8 cellular contexts compared by ENCODE assay signal in genomic region chrX:9873952-9874351, GRCh38.
DNase-seq lines count a peak whose midpoint lies in the region; ATAC-seq and TF ChIP-seq lines count a peak whose summit lies in the region.

No MANE protein-coding gene starts in this region.

- no peak overlapping the region for H3K27ac ChIP-seq in 22Rv1
- no peak overlapping the region for H3K27ac ChIP-seq in coronary artery

- H3K27me3 Mint-ChIP-seq in activated T-cell treated with anti-CD3 and anti-CD28 coated beads, Interleukin-2, amount 50 U/mL, for 4 hours (ENCODE audit: low read depth): peaks cover 5% of the 10 kb centered on the region

- no peak overlapping the region for H3K4me3 Mint-ChIP-seq in activated T-cell treated with anti-CD3 and anti-CD28 coated beads, Interleukin-2, amount 50 U/mL, for 4 hours

- DNase-seq in NCI-H82 (lab: John Stamatoyannopoulos, UW) (peak; percentile 73), head of caudate nucleus (peak in 41 of 42 donors; percentile 26 to 83 (median 59)), coronary artery (ENCODE audit: low spot score) (no peak)
- peak; percentile 12 for DNase-seq in activated T-cell treated with anti-CD3 and anti-CD28 coated beads, Interleukin-2, amount 50 U/mL, for 4 hours
- DNase-seq in stimulated activated CD4-positive, alpha-beta T cell treated with anti-CD3 and anti-CD28 coated beads, Interleukin-15, amount 100 ng/mL, for 48 hours (ENCODE audit: low read depth in 2 of 2): peak; percentile 8 to 22

- TF ChIP-seq CTCF in 22Rv1 (IDR thresholded peaks at IDR 0.05): peak; percentile 67
- peak; percentile 60 for TF ChIP-seq CTCF in GM12872 (IDR thresholded peaks at IDR 0.05; ENCODE audit: insufficient read depth, low read depth, low read length)
- TF ChIP-seq CTCF in coronary artery (IDR thresholded peaks at IDR 0.05): no peak

- H3K9me3 Mint-ChIP-seq in activated T-cell treated with anti-CD3 and anti-CD28 coated beads, Interleukin-2, amount 50 U/mL, for 4 hours: no peaks in the 10 kb centered on the region

- H3K4me3 ChIP-seq in coronary artery: no peak overlapping the region

- peak; percentile 95 for ATAC-seq in HG02763 (IDR thresholded peaks at IDR 0.05; ENCODE audit: unreplicated experiment)
- ATAC-seq in activated T-cell treated with anti-CD3 and anti-CD28 coated beads, Interleukin-2, amount 50 U/mL, for 4 hours: peak; percentile 54 to 80

- H3K36me3 Mint-ChIP-seq in activated T-cell treated with anti-CD3 and anti-CD28 coated beads, Interleukin-2, amount 50 U/mL, for 4 hours (ENCODE audit: insufficient read depth): no peaks in the 10 kb centered on the region

- peaks cover 13% of the 10 kb centered on the region for H3K4me1 Mint-ChIP-seq in activated T-cell treated with anti-CD3 and anti-CD28 coated beads, Interleukin-2, amount 50 U/mL, for 4 hours (ENCODE audit: low read depth)

- intact Hi-C loops in head of caudate nucleus (cut with DNase I): no loop called here
